Comparison of ENCODE assay signal across 11 cellular contexts in genomic region chr1:145990249-145991097, GRCh38. TPM values are rescaled to one million over a fixed set of nuclear protein-coding genes. Genes with fewer than 3 reads are reported as not detected.
DNase-seq lines count a peak whose midpoint lies in the region; ATAC-seq and TF ChIP-seq lines count a peak whose summit lies in the region.
"Had no signal": no experiment of that assay in that cellular context is flagged by ENCODE, and none has a peak within 500 bp of the region (broad histone marks: within the 10 kb centered on the region; RNA-seq: fewer than 3 reads in every experiment).

No MANE protein-coding gene starts in this region.

- H3K9me3 Mint-ChIP-seq in stimulated activated naive CD8-positive, alpha-beta T cell treated with anti-CD3 and anti-CD28 coated beads, Interleukin-15, amount 100 ng/mL, for 72 hours: no peaks in the 10 kb centered on the region

- H3K27ac Mint-ChIP-seq in stimulated activated naive CD8-positive, alpha-beta T cell treated with anti-CD3 and anti-CD28 coated beads, Interleukin-15, amount 100 ng/mL, for 72 hours: peak overlapping the region in 1 of 2 donors; percentile 69

- H3K27me3 Mint-ChIP-seq in stimulated activated naive CD8-positive, alpha-beta T cell treated with anti-CD3 and anti-CD28 coated beads, Interleukin-15, amount 100 ng/mL, for 72 hours: no peaks in the 10 kb centered on the region

- H3K4me1 ChIP-seq in mucosa of descending colon (ENCODE audit: low read depth): peaks cover 17% of the 10 kb centered on the region

- no peaks in the 10 kb centered on the region for H3K36me3 ChIP-seq in mucosa of descending colon (ENCODE audit: low read depth)

- no peaks in the 10 kb centered on the region for H3K9me3 ChIP-seq in mucosa of descending colon
- H3K9me3 ChIP-seq: SJCRH30 had no signal

- no peak for DNase-seq in stimulated activated naive CD8-positive, alpha-beta T cell treated with anti-CD3 and anti-CD28 coated beads, Interleukin-15, amount 100 ng/mL, for 72 hours
- DNase-seq in stimulated activated naive CD8-positive, alpha-beta T cell treated with anti-CD3 and anti-CD28 coated beads, Interleukin-15, Interleukin-2, amounts not matched to agents 100 U/mL and 50 U/mL, for 24 hours: no peak
- DNase-seq in mucosa of descending colon: peak in 1 of 3 donors; percentile 53
- no peak for DNase-seq in midbrain (lab: John Stamatoyannopoulos, UW)
- DNase-seq in NK-92 (lab: John Stamatoyannopoulos, UW; ENCODE audit: unreplicated experiment): no peak
- no peak for DNase-seq in HPDE6-E6E7 (ENCODE audit: extremely low spot score)
- DNase-seq: effector CD4-positive, alpha-beta T cell; SJCRH30 had no signal

- H3K4me3 Mint-ChIP-seq in stimulated activated naive CD8-positive, alpha-beta T cell treated with anti-CD3 and anti-CD28 coated beads, Interleukin-15, amount 100 ng/mL, for 72 hours: no peak overlapping the region

- intact Hi-C loops in mucosa of descending colon (cut with DNase I, micrococcal nuclease): no loop called here

- H3K27ac ChIP-seq in cingulate gyrus (ENCODE audit: low read depth, low read length): peak overlapping the region; percentile 39
- H3K27ac ChIP-seq: SJCRH30 had no signal

- peak; percentile 11 for ATAC-seq in stimulated activated naive CD8-positive, alpha-beta T cell treated with anti-CD3 and anti-CD28 coated beads, Interleukin-15, amount 100 ng/mL, for 72 hours
- ATAC-seq in stimulated activated naive CD8-positive, alpha-beta T cell treated with anti-CD3 and anti-CD28 coated beads, Interleukin-15, Interleukin-2, amounts not matched to agents 100 U/mL and 50 U/mL, for 24 hours: no peak
- ATAC-seq in mucosa of descending colon (peak; percentile 11), GM18861 (IDR thresholded peaks at IDR 0.05; ENCODE audit: unreplicated experiment) (no peak)

- TF ChIP-seq CTCF in mucosa of descending colon (IDR thresholded peaks at IDR 0.05): no peak

- peaks cover 62% of the 10 kb centered on the region for H3K4me1 Mint-ChIP-seq in stimulated activated naive CD8-positive, alpha-beta T cell treated with anti-CD3 and anti-CD28 coated beads, Interleukin-15, amount 100 ng/mL, for 72 hours

- no peak overlapping the region for H3K4me3 ChIP-seq in mucosa of descending colon
- H3K4me3 ChIP-seq: SJCRH30 had no signal

RNA-seq across cellular contexts. Expression of gene TXNIP, which starts 5.9 kb away (rescaled TPM):
- total RNA-seq in mucosa of descending colon: 1,000 to 10,000 TPM in 1 of 3 donors, 100 to 1,000 TPM in 2; 683 to 1,682 (median 830) TPM

RNA-seq across cellular contexts. Expression of gene POLR3GL, which starts 26.0 kb away (rescaled TPM):
- 10 to 100 TPM; 15.7 to 26.8 (median 19.5) TPM for total RNA-seq in mucosa of descending colon

RNA-seq across cellular contexts. Expression of gene ANKRD34A, which starts 26.1 kb away (rescaled TPM):
- under 1 TPM; 0.14 to 0.63 (median 0.41) TPM for total RNA-seq in mucosa of descending colon
- total RNA-seq: Daoy had no signal

RNA-seq across cellular contexts. Expression of gene HJV, which starts 31.1 kb away (rescaled TPM):
- total RNA-seq in mucosa of descending colon: not detected
- total RNA-seq: Daoy had no signal

RNA-seq across cellular contexts. Expression of gene LIX1L, which starts 32.7 kb away (rescaled TPM):
- 10 to 100 TPM in 2 of 3 donors, 1 to 10 TPM in 1; 3.9 to 34.3 (median 10.2) TPM for total RNA-seq in mucosa of descending colon

Comparison
In these comparisons a context has a peak if more than half of its experiments do, and no peak if none do; other contexts are left out.
1. ATAC-seq: peak in stimulated activated naive CD8-positive, alpha-beta T cell treated with anti-CD3 and anti-CD28 coated beads, Interleukin-15, amount 100 ng/mL, for 72 hours (single experiment) and mucosa of descending colon (single experiment); none in stimulated activated naive CD8-positive, alpha-beta T cell treated with anti-CD3 and anti-CD28 coated beads, Interleukin-15, Interleukin-2, amounts not matched to agents 100 U/mL and 50 U/mL, for 24 hours (single experiment) and GM18861 (single experiment).